1 cellular context compared by ENCODE assay signal in genomic region chr7:90445633-90446032, GRCh38.
TF ChIP-seq lines count a peak whose summit lies in the region.

No MANE protein-coding gene starts in this region.

TF ChIP-seq in endothelial cell of umbilical vein, 7 proteins besides CTCF, POLR2A, EP300 and RAD21 (continued from another document):
- no peak for TF ChIP-seq POLR2AphosphoS5 (IDR thresholded peaks at IDR 0.05; ENCODE audit: insufficient read depth, low read depth, low read length)
